8 cellular contexts compared by ENCODE assay signal in genomic region chr12:68236421-68237059, GRCh38. TPM values are rescaled to one million over a fixed set of nuclear protein-coding genes. Genes with fewer than 3 reads are reported as not detected.
A peak's percentile ranks its signal among the peaks of the same experiment; 100 is the strongest.
DNase-seq lines count a peak whose midpoint lies in the region; ATAC-seq and TF ChIP-seq lines count a peak whose summit lies in the region.

No MANE protein-coding gene starts in this region.

- no peak for TF ChIP-seq POLR2A in body of pancreas (IDR thresholded peaks at IDR 0.05)

- H3K9me3 Mint-ChIP-seq in CD4-positive, alpha-beta T cell, result no peaks in the 10 kb centered on the region
- no peaks in the 10 kb centered on the region for H3K9me3 Mint-ChIP-seq in naive B cell

- ATAC-seq in CD4-positive, alpha-beta T cell (ENCODE audit: poor library complexity), result peak; percentile 79
- peak; percentile 62 for ATAC-seq in GM19035 (IDR thresholded peaks at IDR 0.05; ENCODE audit: unreplicated experiment)
- peak; percentile 70 for ATAC-seq in HG03342 (IDR thresholded peaks at IDR 0.05; ENCODE audit: unreplicated experiment)
- ATAC-seq in body of pancreas, result peak; percentile 90
- ATAC-seq in naive B cell (ENCODE audit: low read depth in 2 of 2), result peak; percentile 70 to 74
- ATAC-seq in foreskin keratinocyte, result no peak

- H3K4me1 ChIP-seq in body of pancreas (peaks cover 4% of the 10 kb centered on the region), foreskin keratinocyte (peaks cover 15% of the 10 kb centered on the region)

- 21 to 24% methylated on average over 8 of the region's 8 CpGs for WGBS in body of pancreas, 2 donors

- POLR2A ChIA-PET in CD4-positive, alpha-beta T cell (lab: Charles Lee), result interaction anchor here (0.6 to 1.3 kb wide), 8 partner anchors 11 to 1343 kb away, joined by 3 to 13 read pairs (median 4); partner anchors contain the start of genes IL26, MDM1 and RAP1B

- peaks cover 61% of the 10 kb centered on the region for H3K4me1 Mint-ChIP-seq in CD4-positive, alpha-beta T cell (ENCODE audit: low read depth)
- H3K4me1 Mint-ChIP-seq in naive B cell, result peaks cover 26 to 35% (median 30%) of the 10 kb centered on the region in 3 donors

- peak overlapping the region; percentile 92 for H3K4me3 Mint-ChIP-seq in CD4-positive, alpha-beta T cell
- H3K4me3 Mint-ChIP-seq in naive B cell, result peak overlapping the region; percentile 78 to 96 (median 92)

- H3K27me3 Mint-ChIP-seq in CD4-positive, alpha-beta T cell, result no peaks in the 10 kb centered on the region
- H3K27me3 Mint-ChIP-seq in naive B cell, result no peaks in the 10 kb centered on the region

- CTCF ChIA-PET in CD4-positive, alpha-beta T cell (lab: Charles Lee), result interaction anchor here (1.1 to 1.9 kb wide), 3 partner anchors 13 to 95 kb away, joined by 3 to 15 read pairs (median 3); partner anchors contain the start of gene MDM1

- peak overlapping the region; percentile 89 for H3K27ac Mint-ChIP-seq in CD4-positive, alpha-beta T cell
- peak overlapping the region; percentile 86 to 98 (median 94) for H3K27ac Mint-ChIP-seq in naive B cell

- intact Hi-C loops in CD4-positive, alpha-beta T cell (cut with DNase I, micrococcal nuclease), result loop anchor here in 1 of 2 experiments (2.0 to 5.0 kb wide), 2 partner anchors 62 to 81 kb away; no protein-coding TSS in a partner anchor
- intact Hi-C loops in body of pancreas (cut with DNase I), result no loop called here

- H3K36me3 ChIP-seq in body of pancreas (replicated peaks in 1 of 2; ENCODE audit: insufficient read depth in 1 of 2, low read depth in 2 of 2), result no peaks in the 10 kb centered on the region

- DNase-seq in CD4-positive, alpha-beta T cell, result peak; percentile 4 to 42 (median 8)
- DNase-seq in SHP77 treated with DMSO at 0.1 percent for 48 hours (lab: John Stamatoyannopoulos, UW) (peak; percentile 2), body of pancreas (peak; percentile 35 to 59 (median 49)), naive B cell (peak; percentile 46), foreskin keratinocyte (no peak), caudate nucleus (lab: John Stamatoyannopoulos, UW) (no peak)

- no peak for TF ChIP-seq CTCF in CD4-positive, alpha-beta T cell (IDR thresholded peaks at IDR 0.05)
- TF ChIP-seq CTCF in body of pancreas (IDR thresholded peaks at IDR 0.05) (peak in 4 of 7 experiments; percentile 37 to 50 (median 42)), foreskin keratinocyte (conservative IDR thresholded peaks at IDR 0.05) (no peak)

- H3K27ac ChIP-seq in CD4-positive, alpha-beta T cell (ENCODE audit: low read depth, low read length), result peak overlapping the region; percentile 0
- H3K27ac ChIP-seq in body of pancreas (peak overlapping the region in 3 of 4 donors; percentile 46 to 63 (median 62)), foreskin keratinocyte (no peak overlapping the region), caudate nucleus (ENCODE audit: low read depth, low read length) (no peak overlapping the region)

- H3K27me3 ChIP-seq in CD4-positive, alpha-beta T cell (ENCODE audit: control insufficient read depth, insufficient read depth, low read length), result no peaks in the 10 kb centered on the region
- H3K27me3 ChIP-seq in body of pancreas (no peaks in the 10 kb centered on the region), foreskin keratinocyte (no peaks in the 10 kb centered on the region)

- H3K36me3 Mint-ChIP-seq in CD4-positive, alpha-beta T cell (ENCODE audit: low read depth), result no peaks in the 10 kb centered on the region
- no peaks in the 10 kb centered on the region for H3K36me3 Mint-ChIP-seq in naive B cell

- H3K9me3 ChIP-seq in CD4-positive, alpha-beta T cell (ENCODE audit: control insufficient read depth, low read length), result no peaks in the 10 kb centered on the region
- no peaks in the 10 kb centered on the region for H3K9me3 ChIP-seq in body of pancreas

- no peak overlapping the region for H3K4me3 ChIP-seq in body of pancreas

RNA-seq across cellular contexts. Expression of gene IL26, which starts 10.9 kb away (rescaled TPM):
- under 1 TPM in 1 of 2 experiments, not detected in 1; 0.25 TPM for total RNA-seq in CD4-positive, alpha-beta T cell
- total RNA-seq in body of pancreas (not detected), foreskin keratinocyte (not detected in 2 replicates)
- polyA plus RNA-seq in naive B cell (ENCODE audit: low read depth in 6 of 6) (not detected), foreskin keratinocyte (not detected in 2 replicates)

RNA-seq across cellular contexts. Expression of gene IL22, which starts 16.9 kb away (rescaled TPM):
- not detected for total RNA-seq in CD4-positive, alpha-beta T cell
- total RNA-seq in body of pancreas, result not detected
- polyA plus RNA-seq in naive B cell (ENCODE audit: low read depth in 6 of 6), result not detected
- not detected in 2 replicates for total RNA-seq in foreskin keratinocyte
- not detected in 2 replicates for polyA plus RNA-seq in foreskin keratinocyte

Comparison
In these comparisons a context has a peak if more than half of its experiments do, and no peak if none do; other contexts are left out.
1. DNase-seq: peak in CD4-positive, alpha-beta T cell (10 of 10), SHP77 treated with DMSO at 0.1 percent for 48 hours (single experiment), body of pancreas (4 of 4) and naive B cell (single experiment); none in foreskin keratinocyte (0 of 2) and caudate nucleus (0 of 61).
2. H3K27ac ChIP-seq: peak in CD4-positive, alpha-beta T cell (single experiment) and body of pancreas (3 of 4); none in foreskin keratinocyte (single experiment) and caudate nucleus (single experiment).
3. CTCF ChIP-seq: peak in body of pancreas (4 of 7); none in CD4-positive, alpha-beta T cell (single experiment) and foreskin keratinocyte (single experiment).